In the genomic region with DNA sequence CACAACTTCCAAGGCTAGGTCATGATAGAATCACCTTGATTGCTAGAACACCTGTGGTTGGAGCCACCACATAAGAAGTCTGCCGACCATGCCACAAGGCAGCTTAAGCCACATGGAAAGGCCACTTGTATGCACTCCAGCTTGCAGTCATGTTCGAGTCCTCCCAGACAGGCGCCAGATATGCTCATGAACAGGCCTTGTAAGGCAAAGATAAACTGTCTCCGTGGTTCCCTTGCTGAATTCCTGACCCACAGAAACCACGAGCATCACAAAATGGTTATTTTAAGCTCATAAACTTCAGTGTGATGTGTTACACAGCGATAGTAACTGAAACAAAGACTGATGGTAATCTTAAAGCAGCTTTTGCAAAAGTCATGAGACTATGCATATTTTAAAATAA, we compare ENCODE assay signal across 24 cellular contexts.
"Had no signal": no experiment of that assay in that cellular context is flagged by ENCODE, and none has a peak within 500 bp of the region (broad histone marks: within the 10 kb centered on the region; RNA-seq: fewer than 3 reads in every experiment).

No MANE protein-coding gene starts in this region.

- H3K4me1 ChIP-seq: left ventricle myocardium inferior, uterus had no signal

- DNase-seq: activated gamma-delta T cell treated with Interleukin-2 at 50 U/mL for 16 hours; activated T-cell treated with anti-CD3 and anti-CD28 coated beads, Interleukin-2, amount 50 U/mL, for 1 hour; aorta; effector CD8-positive, alpha-beta T cell; erythroblast; foreskin melanocyte; glutamatergic neuron; hippocampal formation; left ventricle myocardium inferior; mammary epithelial cell; midbrain; posterior cingulate gyrus; retina; sigmoid colon; stimulated activated CD4-positive, alpha-beta T cell treated with anti-CD3 and anti-CD28 coated beads, Interleukin-2, amount 100 ng/mL, for 48 hours; stimulated activated CD8-positive, alpha-beta memory T cell treated with anti-CD3 and anti-CD28 coated beads, Interleukin-4, amount 100 ng/mL, for 48 hours; stimulated activated naive B cell treated with anti-CD40 and anti-IgM and Interleukin-4, amounts not matched to agents 10 μg/mL and 1 μg/mL and 100 μg/mL, for 72 hours; T-helper 9 cell; trophoblast cell; uterus had no signal

- H3K36me3 ChIP-seq: left ventricle myocardium inferior, sigmoid colon, uterus had no signal

- H3K4me1 Mint-ChIP-seq: activated naive CD4-positive, alpha-beta T cell treated with anti-CD3 and anti-CD28 coated beads, Interleukin-2, amount 50 U/mL, for 24 hours; stimulated activated naive B cell treated with anti-CD40 and anti-IgM and Interleukin-4, amounts not matched to agents 10 μg/mL and 1 μg/mL and 100 μg/mL, for 72 hours; WTC11 had no signal

- H3K27ac Mint-ChIP-seq: activated naive CD4-positive, alpha-beta T cell treated with anti-CD3 and anti-CD28 coated beads, Interleukin-2, amount 50 U/mL, for 24 hours; dendritic cell treated with granulocyte-macrophage colony-stimulating factor and Interleukin-4, amounts not matched to agents 40 ng/mL and 50 ng/mL, for 4 days; stimulated activated naive B cell treated with anti-CD40 and anti-IgM and Interleukin-4, amounts not matched to agents 10 μg/mL and 1 μg/mL and 100 μg/mL, for 72 hours; WTC11 had no signal

- H3K36me3 Mint-ChIP-seq: activated naive CD4-positive, alpha-beta T cell treated with anti-CD3 and anti-CD28 coated beads, Interleukin-2, amount 50 U/mL, for 24 hours; stimulated activated naive B cell treated with anti-CD40 and anti-IgM and Interleukin-4, amounts not matched to agents 10 μg/mL and 1 μg/mL and 100 μg/mL, for 72 hours; WTC11 had no signal

- H3K27me3 ChIP-seq: sigmoid colon, uterus had no signal

- H3K9me3 ChIP-seq: sigmoid colon, uterus had no signal

- H3K4me3 ChIP-seq: left ventricle myocardium inferior, sigmoid colon, uterus had no signal

- H3K27ac ChIP-seq: left ventricle myocardium inferior, sigmoid colon, uterus had no signal

- H3K4me3 Mint-ChIP-seq: activated naive CD4-positive, alpha-beta T cell treated with anti-CD3 and anti-CD28 coated beads, Interleukin-2, amount 50 U/mL, for 24 hours; dendritic cell treated with granulocyte-macrophage colony-stimulating factor and Interleukin-4, amounts not matched to agents 40 ng/mL and 50 ng/mL, for 4 days; nephron; stimulated activated naive B cell treated with anti-CD40 and anti-IgM and Interleukin-4, amounts not matched to agents 10 μg/mL and 1 μg/mL and 100 μg/mL, for 72 hours; WTC11 had no signal

- H3K9me3 Mint-ChIP-seq: activated naive CD4-positive, alpha-beta T cell treated with anti-CD3 and anti-CD28 coated beads, Interleukin-2, amount 50 U/mL, for 24 hours; dendritic cell treated with granulocyte-macrophage colony-stimulating factor and Interleukin-4, amounts not matched to agents 40 ng/mL and 50 ng/mL, for 4 days had no signal

- ATAC-seq: stimulated activated naive B cell treated with anti-CD40 and anti-IgM and Interleukin-4, amounts not matched to agents 10 μg/mL and 1 μg/mL and 100 μg/mL, for 72 hours; WTC11 had no signal
